In the genomic region with DNA sequence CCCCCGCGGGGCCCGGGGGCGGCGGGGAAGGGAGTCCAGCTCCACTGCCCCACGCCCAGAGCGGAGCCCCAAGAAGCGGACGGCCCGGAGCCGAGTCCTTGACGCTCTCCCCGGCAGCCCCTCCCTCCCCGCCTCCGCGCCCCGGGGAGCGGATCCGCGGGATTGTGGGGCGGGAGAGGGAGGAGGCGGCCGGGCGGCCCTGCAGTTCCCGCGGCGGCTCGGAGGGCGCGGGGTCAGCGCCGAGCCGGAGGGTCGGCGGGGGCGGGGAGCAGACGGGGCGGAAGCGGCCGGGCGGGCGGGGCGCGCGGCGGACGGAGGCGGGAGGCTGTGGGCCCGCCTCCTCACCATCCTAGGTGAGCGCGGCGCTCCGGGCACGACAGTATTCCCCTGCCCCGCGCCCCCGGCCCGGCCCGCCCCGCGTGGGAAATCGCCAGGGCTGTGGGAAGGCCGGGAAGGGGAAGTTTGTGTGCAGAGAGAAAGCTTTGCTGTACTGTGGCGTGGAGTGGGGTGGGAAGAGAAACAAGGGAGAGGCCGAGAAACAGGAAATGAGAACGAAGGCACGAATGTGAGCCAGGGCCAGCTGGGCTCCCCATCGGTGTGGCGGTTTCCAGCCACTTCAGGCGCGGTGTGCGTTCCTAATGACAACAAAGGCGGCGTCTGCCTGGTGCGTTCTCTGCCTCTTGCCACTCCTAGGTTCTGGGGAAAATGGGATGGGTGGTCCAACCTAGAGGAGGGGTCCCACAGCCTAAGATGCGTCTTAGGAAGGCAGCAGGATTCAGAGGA, we compare ENCODE assay signal across 8 cellular contexts. TPM values are rescaled to one million over a fixed set of nuclear protein-coding genes. Genes with fewer than 3 reads are reported as not detected.
A peak's percentile ranks its signal among the peaks of the same experiment; 100 is the strongest.
DNase-seq lines count a peak whose midpoint lies in the region; ATAC-seq and TF ChIP-seq lines count a peak whose summit lies in the region.

No MANE protein-coding gene starts in this region.

- peak overlapping the region; percentile 57 for H3K9ac ChIP-seq in SK-N-MC (ENCODE audit: insufficient read length)

- peak overlapping the region; percentile 94 for H3K4me3 ChIP-seq in SK-N-MC
- H3K4me3 ChIP-seq in adrenal gland, result peak overlapping the region in 3 of 4 donors; percentile 48 to 97 (median 65)
- H3K4me3 ChIP-seq in left ventricle myocardium inferior, result peak overlapping the region; percentile 95
- H3K4me3 ChIP-seq in psoas muscle, result peak overlapping the region; percentile 89

- TF ChIP-seq POLR2A in adrenal gland (IDR thresholded peaks at IDR 0.05), result no peak

- H3K27me3 ChIP-seq in adrenal gland, result no peaks in the 10 kb centered on the region
- no peaks in the 10 kb centered on the region for H3K27me3 ChIP-seq in left ventricle myocardium inferior (ENCODE audit: low read depth)
- no peaks in the 10 kb centered on the region for H3K27me3 ChIP-seq in psoas muscle (ENCODE audit: insufficient read depth in 3 of 3, low read length in 2 of 3)

- H3K36me3 ChIP-seq in KOPT-K1 (ENCODE audit: insufficient read depth, low read length) (no peaks in the 10 kb centered on the region), SK-N-MC (ENCODE audit: insufficient read depth, low read length) (no peaks in the 10 kb centered on the region), adrenal gland (replicated peaks in 1 of 2) (no peaks in the 10 kb centered on the region), left ventricle myocardium inferior (no peaks in the 10 kb centered on the region), psoas muscle (ENCODE audit: insufficient read depth in 1 of 2, low read depth in 1 of 2) (no peaks in the 10 kb centered on the region)

- in situ Hi-C loops in G401 (cut with HindIII; ENCODE audit: low sequenced_read_pairs), result no loop called here

- peak; percentile 35 for ATAC-seq in GM21786 (IDR thresholded peaks at IDR 0.05; ENCODE audit: unreplicated experiment)
- ATAC-seq in psoas muscle, result peak; percentile 43 to 53 (median 44)

- DNase-seq in G401 (ENCODE audit: low spot score) (peak; percentile 68), SK-N-MC (ENCODE audit: low read depth, low spot score) (no peak), adrenal gland (peak; percentile 36 to 66 (median 45)), left ventricle myocardium inferior (peak; percentile 79), psoas muscle (peak; percentile 70 to 81), HPDE6-E6E7 (ENCODE audit: extremely low spot score) (no peak)

- intact Hi-C loops in adrenal gland (cut with DNase I) (no loop called here), left ventricle myocardium inferior (cut with micrococcal nuclease) (no loop called here), psoas muscle (cut with DNase I) (loop anchor here (2.0 to 10.0 kb wide), 4 partner anchors 73 to 381 kb away; no protein-coding TSS in a partner anchor)

- TF ChIP-seq CTCF in adrenal gland (IDR thresholded peaks at IDR 0.05) (no peak), left ventricle myocardium inferior (IDR thresholded peaks at IDR 0.05; ENCODE audit: borderline replicate concordance) (no peak), psoas muscle (IDR thresholded peaks at IDR 0.05) (no peak)

- H3K27ac ChIP-seq in KOPT-K1 (ENCODE audit: low read depth, low read length, poor library complexity, severe bottlenecking) (peak overlapping the region; percentile 83), SK-N-MC (no peak overlapping the region), adrenal gland (peak overlapping the region in 4 of 5 donors; percentile 57 to 90 (median 74)), left ventricle myocardium inferior (replicated peaks) (peak overlapping the region; percentile 99), psoas muscle (peak overlapping the region; percentile 90)

- WGBS in adrenal gland, 4 donors, result 0 to 2% (median 1%) methylated on average over 21 to 75 of the region's 76 CpGs
- WGBS in psoas muscle, 3 donors, result 0 to 1% (median 1%) methylated on average over 34 to 76 of the region's 76 CpGs

- H3K9me3 ChIP-seq in KOPT-K1 (ENCODE audit: insufficient read depth, low read length, poor library complexity, severe bottlenecking) (no peaks in the 10 kb centered on the region), SK-N-MC (ENCODE audit: low read depth, low read length) (no peaks in the 10 kb centered on the region), adrenal gland (replicated peaks in 1 of 3) (no peaks in the 10 kb centered on the region), left ventricle myocardium inferior (replicated peaks) (no peaks in the 10 kb centered on the region), psoas muscle (no peaks in the 10 kb centered on the region)

- peaks cover 0 to 16% of the 10 kb centered on the region in 2 donors for H3K4me1 ChIP-seq in adrenal gland (replicated peaks in 1 of 2)
- peaks cover 50% of the 10 kb centered on the region for H3K4me1 ChIP-seq in left ventricle myocardium inferior
- peaks cover 10% of the 10 kb centered on the region for H3K4me1 ChIP-seq in psoas muscle

RNA-seq across cellular contexts. Expression of gene KLF12, which starts 1.3 kb away (rescaled TPM):
- not detected in 2 replicates for total RNA-seq in G401 (2014; rRNA removed; shearing (Covaris generic))
- total RNA-seq in adrenal gland, result 10 to 100 TPM in 1 of 8 donors, 1 to 10 TPM in 7; 3.5 to 12.0 (median 4.7) TPM
- polyA plus RNA-seq in adrenal gland, result 1 to 10 TPM in 1 of 3 donors, under 1 TPM in 2; 0.77 to 1.6 (median 0.80) TPM
- total RNA-seq in left ventricle myocardium inferior, result 18.2 TPM
- 10 to 100 TPM in 1 of 4 donors, 1 to 10 TPM in 3; 8.0 to 12.4 (median 8.6) TPM for total RNA-seq in psoas muscle
- 1 to 10 TPM in 2 of 3 donors, under 1 TPM in 1; 0.55 to 2.1 (median 1.7) TPM for polyA plus RNA-seq in psoas muscle

Comparison
In these comparisons a context has a peak if more than half of its experiments do, and no peak if none do; other contexts are left out.
1. DNase-seq: peak in G401 (single experiment), adrenal gland (7 of 7), left ventricle myocardium inferior (single experiment) and psoas muscle (2 of 2); none in SK-N-MC (single experiment) and HPDE6-E6E7 (single experiment).
2. intact Hi-C loops: an anchor here in psoas muscle (2.0 to 10.0 kb wide); none called in adrenal gland and left ventricle myocardium inferior.
3. Peak in every context shown above with its lines, with median percentiles within 50 percentile points of each other: H3K4me3 ChIP-seq.